ENCODE assay signal across 28 cellular contexts in the genomic region with DNA sequence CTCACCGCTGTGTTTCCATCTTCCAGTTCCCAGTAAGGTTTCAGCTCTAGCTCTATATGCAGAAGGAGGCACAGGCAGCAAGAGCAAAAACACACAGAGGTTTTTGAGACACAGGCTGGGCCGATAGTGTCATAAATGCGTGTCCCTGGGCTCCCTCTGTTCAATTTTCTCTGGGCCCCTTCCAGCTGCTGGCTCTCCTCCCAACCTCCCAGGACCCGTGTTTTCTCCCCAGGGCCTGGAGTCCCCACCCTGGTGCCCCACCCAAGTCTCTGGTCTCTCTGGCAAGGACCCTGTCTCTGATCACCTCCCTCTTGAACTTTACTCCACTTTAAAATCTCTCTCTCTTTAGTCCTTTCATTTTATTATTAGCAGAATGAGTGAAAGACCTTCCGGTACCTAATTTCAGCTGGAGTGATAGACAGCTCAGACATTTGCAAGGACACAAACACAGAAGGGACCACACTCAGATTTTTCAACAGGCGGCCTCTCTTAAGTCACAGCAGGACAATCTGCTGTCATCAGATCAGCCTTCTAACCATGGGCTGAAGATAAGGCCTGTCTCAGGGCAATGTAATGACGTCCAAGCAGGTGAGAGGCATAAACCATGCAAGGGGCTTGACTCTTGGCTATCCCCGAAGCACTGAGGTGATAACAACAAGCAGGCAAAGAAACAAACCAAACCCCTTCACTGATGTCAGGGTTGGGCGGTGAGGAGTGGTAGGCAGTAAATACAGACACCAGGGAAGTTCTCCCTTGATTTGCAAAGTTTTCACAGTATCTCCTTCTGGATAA.
DNase-seq lines count a peak whose midpoint lies in the region; ATAC-seq and TF ChIP-seq lines count a peak whose summit lies in the region.
"Had no signal": no experiment of that assay in that cellular context is flagged by ENCODE, and none has a peak within 500 bp of the region (broad histone marks: within the 10 kb centered on the region; RNA-seq: fewer than 3 reads in every experiment).

No MANE protein-coding gene starts in this region.

- H3K4me2 ChIP-seq in mesendoderm (ENCODE audit: low read length), result no peak overlapping the region

- no peak overlapping the region for H2BK15ac ChIP-seq in mesendoderm (replicated peaks; ENCODE audit: low read depth)

- no peak overlapping the region for H4K5ac ChIP-seq in mesendoderm (ENCODE audit: low read length)

- TF ChIP-seq CTCF in right atrium auricular region (IDR thresholded peaks at IDR 0.05) (no peak), coronary artery (IDR thresholded peaks at IDR 0.05) (no peak)

- H3K18ac ChIP-seq in mesendoderm (ENCODE audit: low read length), result no peak overlapping the region

- no peaks in the 10 kb centered on the region for H3K79me1 ChIP-seq in mesendoderm (ENCODE audit: low read length)

- H3K27ac ChIP-seq in right atrium auricular region (peak overlapping the region in 1 of 2 donors; percentile 48), mesendoderm (ENCODE audit: low read depth, low read length) (no peak overlapping the region), coronary artery (no peak overlapping the region)
- H3K27ac ChIP-seq: GM23248, RWPE1, SK-N-MC had no signal

- no peaks in the 10 kb centered on the region for H3K9me3 ChIP-seq in right atrium auricular region

- H3K4me1 ChIP-seq in right atrium auricular region, result peaks cover 0 to 6% of the 10 kb centered on the region in 2 donors
- no peaks in the 10 kb centered on the region for H3K4me1 ChIP-seq in mesendoderm (ENCODE audit: control insufficient read depth, low read depth, low read length)

- H3K79me2 ChIP-seq in mesendoderm (ENCODE audit: control insufficient read depth, insufficient read depth, low read length), result no peaks in the 10 kb centered on the region

- no peak overlapping the region for H3K23ac ChIP-seq in mesendoderm (ENCODE audit: low read length)

- H3K4me3 ChIP-seq in right atrium auricular region, result no peak overlapping the region
- H3K4me3 ChIP-seq in mesendoderm (ENCODE audit: low read length), result no peak overlapping the region
- no peak overlapping the region for H3K4me3 ChIP-seq in coronary artery
- H3K4me3 ChIP-seq: GM23248, SK-N-MC had no signal

- no peak overlapping the region for H4K8ac ChIP-seq in mesendoderm (ENCODE audit: low read depth, low read length)

- H2BK5ac ChIP-seq in mesendoderm (ENCODE audit: low read length), result no peak overlapping the region

- intact Hi-C loops in Right ventricle myocardium superior (cut with DNase I), result no loop called here
- intact Hi-C loops in left cardiac atrium (cut with DNase I), result no loop called here

- no CpG with 5 or more reads among the region's 9 CpGs for WGBS in mesendoderm (ENCODE audit: extremely low coverage, insufficient coverage, low lambda C conversion rate)

- H3K9ac ChIP-seq in mesendoderm (ENCODE audit: low read length), result no peak overlapping the region
- H3K9ac ChIP-seq: GM23248 had no signal

- H3K27me3 ChIP-seq in right atrium auricular region (no peaks in the 10 kb centered on the region), mesendoderm (ENCODE audit: insufficient read depth, low read length, poor library complexity) (no peaks in the 10 kb centered on the region)

- H3K4ac ChIP-seq in mesendoderm (ENCODE audit: low read depth, low read length), result no peak overlapping the region

- DNase-seq in Right ventricle myocardium superior (no peak), right atrium auricular region (ENCODE audit: low spot score) (no peak), left cardiac atrium (no peak), mesendoderm (peak; percentile 40), coronary artery (ENCODE audit: low spot score) (no peak), NCI-H2107 treated with DMSO at 0.1 percent for 48 hours (lab: John Stamatoyannopoulos, UW; ENCODE audit: unreplicated experiment) (no peak)
- DNase-seq: 8988T; ACHN; C1 segment of cervical spinal cord; CD4-positive, alpha-beta memory T cell; COR-L47; DMS53; GM23248; H7; KG1; NCI-H1048; NCI-H1417 treated with DMSO at 0.1 percent for 48 hours; NCI-H1694 treated with DMSO at 0.1 percent for 48 hours; NCI-H2081; NCI-H2171; NCI-H226; NCI-H510A; NCI-H69; SIG-M5 had no signal

- no peak overlapping the region for H2AK5ac ChIP-seq in mesendoderm (ENCODE audit: low read length)

- no peaks in the 10 kb centered on the region for H3K36me3 ChIP-seq in right atrium auricular region
- no peaks in the 10 kb centered on the region for H3K36me3 ChIP-seq in mesendoderm (ENCODE audit: control insufficient read depth, insufficient read depth, low read length)

- ATAC-seq in Right ventricle myocardium superior (ENCODE audit: poor library complexity) (peak; percentile 65), left cardiac atrium (peak; percentile 38 to 43), GM21526 (IDR thresholded peaks at IDR 0.05; ENCODE audit: low FRiP score, unreplicated experiment) (no peak)
- ATAC-seq: Panc1 had no signal

- no peak overlapping the region for H3K56ac ChIP-seq in mesendoderm (ENCODE audit: low read length)

- H2BK120ac ChIP-seq in mesendoderm (ENCODE audit: low read depth, low read length), result no peak overlapping the region
